17 cellular contexts compared by ENCODE assay signal in the genomic region with DNA sequence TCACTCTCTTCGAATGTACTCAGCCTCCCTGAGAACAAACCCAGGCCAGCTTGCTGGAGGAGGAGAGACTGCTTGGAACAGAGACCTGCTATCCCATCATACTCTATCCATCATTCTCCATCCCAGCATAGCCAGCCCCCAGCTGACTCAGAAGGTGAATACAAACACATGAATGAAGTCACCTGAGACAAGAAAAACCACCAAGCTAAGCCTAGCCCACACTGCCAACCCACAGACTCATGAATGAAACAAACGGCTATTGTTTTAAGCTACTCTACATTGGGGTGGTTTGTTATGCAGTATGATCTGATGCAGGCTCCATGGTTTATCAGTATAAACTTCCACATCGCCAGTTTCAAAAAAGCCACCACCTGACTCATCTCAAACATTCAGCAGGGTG.
DNase-seq lines count a peak whose midpoint lies in the region; ATAC-seq, FAIRE-seq and TF ChIP-seq lines count a peak whose summit lies in the region.
"Had no signal": no experiment of that assay in that cellular context is flagged by ENCODE, and none has a peak within 500 bp of the region (broad histone marks: within the 10 kb centered on the region; RNA-seq: fewer than 3 reads in every experiment).

No MANE protein-coding gene starts in this region.

- H3K9ac ChIP-seq in SK-N-SH = no peak overlapping the region

- in situ Hi-C loops in ACHN (cut with HindIII; ENCODE audit: low pct_ligation_motif_present, low pct_unique_long_range_greater_than_20kb, low sequenced_read_pairs) = no loop called here

- H3K79me2 ChIP-seq in SK-N-SH (ENCODE audit: insufficient read depth) = no peaks in the 10 kb centered on the region

- WGBS in SK-N-SH (ENCODE audit: low lambda C conversion rate) = 14% methylated on average over 3 of the region's 3 CpGs

- no peak overlapping the region for H3K4me3 ChIP-seq in SK-N-SH (ENCODE audit: low read depth in 2 of 2, low read length in 1 of 2)
- H3K4me3 ChIP-seq: thoracic aorta had no signal

- H3K27me3 ChIP-seq in SK-N-SH (ENCODE audit: insufficient read depth) = peaks cover 9% of the 10 kb centered on the region; the same call in 1 of the 2 replicates

- CTCF ChIA-PET in SK-N-SH (lab: Yijun Ruan, JAX) = no interaction called here

- H2AFZ ChIP-seq in SK-N-SH (ENCODE audit: low read depth) = no peak overlapping the region

- no peak for TF ChIP-seq CTCF in SK-N-SH (IDR thresholded peaks at IDR 0.05)

- H3K9me2 ChIP-seq in SK-N-SH = no peaks in the 10 kb centered on the region

- TF ChIP-seq EP300 in SK-N-SH (IDR thresholded peaks at IDR 0.05; ENCODE audit: borderline replicate concordance in 1 of 2, low read depth in 1 of 2, low read length in 1 of 2) = 0 out of 4 replicates have a peak, but pooled peaks of 1 of the 2 experiments have one; percentile 12

- no peaks in the 10 kb centered on the region for H3F3A ChIP-seq in SK-N-SH (replicated peaks; ENCODE audit: insufficient read depth)

- H3K27ac ChIP-seq in SK-N-SH (ENCODE audit: low read depth in 2 of 2, low read length in 1 of 2) = no peak overlapping the region
- H3K27ac ChIP-seq: thoracic aorta had no signal

- POLR2A ChIA-PET in SK-N-SH (lab: Yijun Ruan, JAX) = no interaction called here

- H3K9me3 ChIP-seq in SK-N-SH = no peaks in the 10 kb centered on the region
- H3K9me3 ChIP-seq: thoracic aorta had no signal

- ATAC-seq in SK-N-SH treated with all-trans-retinoic acid at 6 μM for 48 hours = no peak
- ATAC-seq in GM18502 (IDR thresholded peaks at IDR 0.05; ENCODE audit: poor library complexity, unreplicated experiment) = peak; percentile 50

- peak; percentile 65 for FAIRE-seq in RCC 7860 (lab: Jason Lieb, UNC)
- FAIRE-seq: small intestine, TTC549 had no signal

- DNase-seq in SK-N-SH (no peak), RCC 7860 (ENCODE audit: low spot score) (peak; percentile 87), foreskin melanocyte (peak; percentile 60), NCI-H446 (lab: John Stamatoyannopoulos, UW) (no peak), DMS114 treated with DMSO at 0.1 percent for 48 hours (lab: John Stamatoyannopoulos, UW; ENCODE audit: unreplicated experiment) (no peak), ACHN (no peak)
- DNase-seq: 8988T; amygdala; CD4-positive, alpha-beta T cell; NCI-H1105; NCI-H524 treated with DMSO at 0.1 percent for 48 hours; Right ventricle myocardium superior; small intestine had no signal

- H3K4me1 ChIP-seq in SK-N-SH (ENCODE audit: control insufficient read depth in 1 of 2, insufficient read depth in 2 of 2, low read depth in 1 of 2, low read length in 1 of 2) = no peaks in the 10 kb centered on the region

- no peaks in the 10 kb centered on the region for H3K36me3 ChIP-seq in SK-N-SH (replicated peaks in 1 of 2; ENCODE audit: control insufficient read depth in 1 of 2, insufficient read depth in 2 of 2, low read length in 1 of 2)
- H3K36me3 ChIP-seq: thoracic aorta had no signal

- H3K4me2 ChIP-seq in SK-N-SH = no peak overlapping the region

- H4K20me1 ChIP-seq in SK-N-SH (ENCODE audit: insufficient read depth) = no peaks in the 10 kb centered on the region

- no peak for TF ChIP-seq RAD21 in SK-N-SH (IDR thresholded peaks at IDR 0.05; ENCODE audit: low read length)

TF ChIP-seq in SK-N-SH, 30 proteins besides CTCF, POLR2A, EP300 and RAD21:
- TF ChIP-seq FOSL2 (IDR thresholded peaks at IDR 0.05; ENCODE audit: borderline replicate concordance, low read depth) = peak; percentile 13; the same call in 1 of the 2 replicates
- TF ChIP-seq, protein P1, sequence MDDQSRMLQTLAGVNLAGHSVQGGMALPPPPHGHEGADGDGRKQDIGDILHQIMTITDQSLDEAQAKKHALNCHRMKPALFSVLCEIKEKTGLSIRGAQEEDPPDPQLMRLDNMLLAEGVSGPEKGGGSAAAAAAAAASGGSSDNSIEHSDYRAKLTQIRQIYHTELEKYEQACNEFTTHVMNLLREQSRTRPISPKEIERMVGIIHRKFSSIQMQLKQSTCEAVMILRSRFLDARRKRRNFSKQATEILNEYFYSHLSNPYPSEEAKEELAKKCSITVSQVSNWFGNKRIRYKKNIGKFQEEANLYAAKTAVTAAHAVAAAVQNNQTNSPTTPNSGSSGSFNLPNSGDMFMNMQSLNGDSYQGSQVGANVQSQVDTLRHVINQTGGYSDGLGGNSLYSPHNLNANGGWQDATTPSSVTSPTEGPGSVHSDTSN (IDR thresholded peaks at IDR 0.05) = peak; percentile 23; the same call in 1 of the 2 replicates
- TF ChIP-seq JUND (IDR thresholded peaks at IDR 0.05) = no peak

TF ChIP-seq in SK-N-SH treated with all-trans-retinoic acid at 6 μM for 48 hours, 23 proteins besides CTCF, POLR2A, EP300 and RAD21:
- no peak for TF ChIP-seq BACH2 (CRISPR knock-in tag; IDR thresholded peaks at IDR 0.05; ENCODE audit: borderline replicate concordance)
- TF ChIP-seq OSR1 (CRISPR knock-in tag; IDR thresholded peaks at IDR 0.05) = no peak
- TF ChIP-seq, protein P2, sequence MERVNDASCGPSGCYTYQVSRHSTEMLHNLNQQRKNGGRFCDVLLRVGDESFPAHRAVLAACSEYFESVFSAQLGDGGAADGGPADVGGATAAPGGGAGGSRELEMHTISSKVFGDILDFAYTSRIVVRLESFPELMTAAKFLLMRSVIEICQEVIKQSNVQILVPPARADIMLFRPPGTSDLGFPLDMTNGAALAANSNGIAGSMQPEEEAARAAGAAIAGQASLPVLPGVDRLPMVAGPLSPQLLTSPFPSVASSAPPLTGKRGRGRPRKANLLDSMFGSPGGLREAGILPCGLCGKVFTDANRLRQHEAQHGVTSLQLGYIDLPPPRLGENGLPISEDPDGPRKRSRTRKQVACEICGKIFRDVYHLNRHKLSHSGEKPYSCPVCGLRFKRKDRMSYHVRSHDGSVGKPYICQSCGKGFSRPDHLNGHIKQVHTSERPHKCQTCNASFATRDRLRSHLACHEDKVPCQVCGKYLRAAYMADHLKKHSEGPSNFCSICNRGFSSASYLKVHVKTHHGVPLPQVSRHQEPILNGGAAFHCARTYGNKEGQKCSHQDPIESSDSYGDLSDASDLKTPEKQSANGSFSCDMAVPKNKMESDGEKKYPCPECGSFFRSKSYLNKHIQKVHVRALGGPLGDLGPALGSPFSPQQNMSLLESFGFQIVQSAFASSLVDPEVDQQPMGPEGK (CRISPR knock-in tag; IDR thresholded peaks at IDR 0.05; ENCODE audit: borderline replicate concordance) = no peak
- TF ChIP-seq TSHZ2 (CRISPR knock-in tag; IDR thresholded peaks at IDR 0.05) = no peak
- no peak for TF ChIP-seq ARNTL (CRISPR knock-in tag; IDR thresholded peaks at IDR 0.05; ENCODE audit: borderline replicate concordance, low read depth)
- TF ChIP-seq ZNF565 (CRISPR knock-in tag; conservative IDR thresholded peaks at IDR 0.05; ENCODE audit: low read depth) = no peak
- TF ChIP-seq CSRNP3 (CRISPR knock-in tag; IDR thresholded peaks at IDR 0.05) = no peak
- TF ChIP-seq RARB (CRISPR knock-in tag; IDR thresholded peaks at IDR 0.05) = no peak
- TF ChIP-seq ZNF8 (CRISPR knock-in tag; IDR thresholded peaks at IDR 0.05) = no peak
- TF ChIP-seq CSDC2 (CRISPR knock-in tag; IDR thresholded peaks at IDR 0.05) = no peak
- no peak for TF ChIP-seq ZC3H10 (CRISPR knock-in tag; IDR thresholded peaks at IDR 0.05)
- no peak for TF ChIP-seq ZNF70 (CRISPR knock-in tag; IDR thresholded peaks at IDR 0.05)
- TF ChIP-seq ZFP3 (CRISPR knock-in tag; IDR thresholded peaks at IDR 0.05) = no peak
- TF ChIP-seq ESRRG (CRISPR knock-in tag; IDR thresholded peaks at IDR 0.05) = no peak
- no peak for TF ChIP-seq ISL1 (CRISPR knock-in tag; IDR thresholded peaks at IDR 0.05)
- no peak for TF ChIP-seq GLIS3 (CRISPR knock-in tag; IDR thresholded peaks at IDR 0.05)
- TF ChIP-seq ZFP30 (CRISPR knock-in tag; IDR thresholded peaks at IDR 0.05) = no peak

Comparison
In these comparisons a context has a peak if more than half of its experiments do, and no peak if none do; other contexts are left out.
1. DNase-seq: peak in RCC 7860 (single experiment) and foreskin melanocyte (single experiment); none in SK-N-SH (single experiment), NCI-H446 (0 of 2), DMS114 treated with DMSO at 0.1 percent for 48 hours (single experiment) and ACHN (single experiment).